Comparison of ENCODE assay signal across 11 cellular contexts in the genomic region with DNA sequence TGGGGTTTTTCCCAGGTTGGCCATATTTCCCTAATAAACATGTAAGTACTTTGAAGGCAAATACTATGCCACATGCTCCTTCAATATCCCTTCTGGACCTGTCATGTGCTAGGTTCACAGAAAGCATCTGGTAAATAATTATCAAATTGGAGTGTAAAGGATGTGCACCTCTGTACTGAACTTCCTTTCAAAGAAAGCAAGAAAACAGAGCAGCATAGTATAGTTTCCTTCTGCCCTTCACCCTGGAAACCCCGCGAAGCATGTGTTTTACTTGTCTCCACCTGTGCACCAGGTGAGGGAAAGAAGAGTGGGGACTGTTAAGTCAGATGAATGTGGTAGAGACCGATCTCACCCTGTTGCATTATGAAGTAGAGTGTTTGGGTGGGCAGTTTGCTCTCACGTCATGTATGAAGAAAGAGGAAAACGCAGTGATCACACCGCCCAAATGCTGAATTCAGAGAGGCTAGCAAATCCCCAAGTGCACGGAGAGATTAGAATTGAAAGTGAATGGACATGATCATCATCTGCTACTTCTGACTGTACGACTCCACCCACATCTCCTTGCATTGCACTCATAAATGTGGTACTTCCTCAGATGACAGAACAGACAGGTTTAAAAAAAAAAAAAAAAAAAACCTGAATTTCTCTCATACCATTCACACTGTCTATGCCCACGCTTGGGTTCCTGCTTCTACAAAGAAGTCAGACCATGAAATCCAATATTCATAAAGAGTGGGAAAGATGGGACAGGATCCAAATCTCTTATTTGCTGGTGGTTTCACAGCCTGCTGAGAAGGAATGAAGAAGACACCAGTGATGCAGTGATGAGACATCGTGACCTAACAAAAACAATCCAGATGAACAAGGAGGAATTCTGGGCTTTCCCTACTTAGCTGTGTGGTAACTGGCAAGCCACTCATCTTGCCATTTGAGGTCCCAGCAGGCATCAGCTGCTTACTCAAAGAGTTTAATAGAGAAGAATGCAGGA.
DNase-seq lines count a peak whose midpoint lies in the region; ATAC-seq, FAIRE-seq and TF ChIP-seq lines count a peak whose summit lies in the region.
"Had no signal": no experiment of that assay in that cellular context is flagged by ENCODE, and none has a peak within 500 bp of the region (broad histone marks: within the 10 kb centered on the region; RNA-seq: fewer than 3 reads in every experiment).

No MANE protein-coding gene starts in this region.

- H3K4me1 ChIP-seq in small intestine (ENCODE audit: control insufficient read depth in 2 of 2, insufficient read depth in 1 of 2, low read depth in 1 of 2, low read length in 1 of 2), result no peaks in the 10 kb centered on the region
- H3K4me1 ChIP-seq in stomach, result peaks cover 0 to 4% (median 0%) of the 10 kb centered on the region in 4 donors
- H3K4me1 ChIP-seq: tibial nerve had no signal

- H3K9me3 ChIP-seq in T-helper 17 cell (ENCODE audit: control insufficient read depth, low read length, poor library complexity, severe bottlenecking) (no peaks in the 10 kb centered on the region), small intestine (ENCODE audit: control insufficient read depth, low read depth) (no peaks in the 10 kb centered on the region), stomach (peaks cover 0 to 7% (median 0%) of the 10 kb centered on the region in 4 donors)
- H3K9me3 ChIP-seq: sigmoid colon, tibial nerve had no signal

- no peaks in the 10 kb centered on the region for H3K4me1 Mint-ChIP-seq in T-helper 17 cell

- ATAC-seq in GM18909 (IDR thresholded peaks at IDR 0.05; ENCODE audit: poor library complexity, unreplicated experiment), result peak; percentile 61
- peak; percentile 71 for ATAC-seq in HG03108 (IDR thresholded peaks at IDR 0.05; ENCODE audit: unreplicated experiment)
- ATAC-seq in T-helper 17 cell, result no peak
- ATAC-seq: GM12878 had no signal

- H3K4me3 Mint-ChIP-seq in T-helper 17 cell, result peak overlapping the region; percentile 51

- no peak for TF ChIP-seq EP300 in stomach (IDR thresholded peaks at IDR 0.05)

- H3K27me3 ChIP-seq in small intestine (ENCODE audit: control insufficient read depth in 2 of 2, insufficient read depth in 2 of 2, low read length in 2 of 2), result no peaks in the 10 kb centered on the region
- H3K27me3 ChIP-seq in stomach, result no peaks in the 10 kb centered on the region
- H3K27me3 ChIP-seq: sigmoid colon, tibial nerve had no signal

- intact Hi-C loops in lower leg skin (cut with DNase I; ENCODE audit: low total_unique reads) (no loop called here), stomach (cut with DNase I; ENCODE audit: low total_unique reads) (no loop called here)

- no peaks in the 10 kb centered on the region for H3K27me3 Mint-ChIP-seq in T-helper 17 cell

- TF ChIP-seq POLR2A in lower leg skin (IDR thresholded peaks at IDR 0.05) (no peak), stomach (IDR thresholded peaks at IDR 0.05) (no peak)

- H3K4me3 ChIP-seq in small intestine (ENCODE audit: low read depth in 1 of 2, low read length in 2 of 2), result no peak overlapping the region
- no peak overlapping the region for H3K4me3 ChIP-seq in lower leg skin (ENCODE audit: low read depth, poor library complexity, severe bottlenecking)
- H3K4me3 ChIP-seq in stomach, result no peak overlapping the region
- H3K4me3 ChIP-seq: GM12878, sigmoid colon, tibial nerve had no signal

- H3K27ac ChIP-seq in small intestine (ENCODE audit: low read depth in 1 of 2, low read length in 1 of 2), result no peak overlapping the region
- H3K27ac ChIP-seq in stomach, result no peak overlapping the region
- H3K27ac ChIP-seq: sigmoid colon, tibial nerve had no signal

- no peak for FAIRE-seq in small intestine (lab: Jason Lieb, UNC)
- FAIRE-seq: GM12878 had no signal

- TF ChIP-seq CTCF in lower leg skin (IDR thresholded peaks at IDR 0.05) (no peak), stomach (IDR thresholded peaks at IDR 0.05) (no peak)

- DNase-seq in T-helper 17 cell (no peak), small intestine (peak; percentile 28), GOT3 (lab: John Stamatoyannopoulos, UW) (no peak), lower leg skin (ENCODE audit: low spot score in 2 of 2) (no peak), stomach (no peak)
- DNase-seq: NCI-H774, sigmoid colon had no signal

- no peaks in the 10 kb centered on the region for H3K36me3 Mint-ChIP-seq in T-helper 17 cell (ENCODE audit: low read depth)

- H3K36me3 ChIP-seq in small intestine (ENCODE audit: control insufficient read depth in 2 of 2, insufficient read depth in 2 of 2, low read length in 2 of 2) (no peaks in the 10 kb centered on the region), stomach (no peaks in the 10 kb centered on the region)
- H3K36me3 ChIP-seq: sigmoid colon, tibial nerve had no signal

- 53 to 58% (median 55%) methylated on average over 10 of the region's 10 CpGs for WGBS in small intestine, 3 donors
- 53 to 65% methylated on average over 10 of the region's 10 CpGs for WGBS in lower leg skin, 2 donors
- WGBS in stomach, 5 donors, result 70 to 81% (median 79%) methylated on average over 10 of the region's 10 CpGs

- H3K27ac Mint-ChIP-seq in T-helper 17 cell, result no peak overlapping the region
